In genomic region chr12:57094194-57095160, GRCh38 we compare ENCODE assay signal across 8 cellular contexts. TPM values are rescaled to one million over a fixed set of nuclear protein-coding genes. Genes with fewer than 3 reads are reported as not detected.
DNase-seq lines count a peak whose midpoint lies in the region; ATAC-seq and TF ChIP-seq lines count a peak whose summit lies in the region.

No MANE protein-coding gene starts in this region.

- WGBS in gastroesophageal sphincter (ENCODE audit: low coverage in 1 of 2), 2 donors = 7 to 37% methylated on average over 6 of the region's 15 CpGs
- WGBS in prostate gland = 22% methylated on average over 11 of the region's 15 CpGs

- CTCF ChIA-PET in GM10248 (lab: Yijun Ruan, JAX) = interaction anchor here (0.7 to 16.3 kb wide), 13 partner anchors 11 to 142 kb away, joined by 3 to 213 read pairs (median 5); partner anchors contain the start of genes NEMP1 and STAT6
- CTCF ChIA-PET in T-cell (lab: Charles Lee) = interaction anchor here (0.9 to 1.9 kb wide), 7 partner anchors 10 to 25 kb away, joined by 3 to 7 read pairs (median 3); partner anchors contain the start of genes STAT6 (in 2 of the 2) and NEMP1 (in 1 of the 2)

- no peak for TF ChIP-seq POLR2A in gastroesophageal sphincter (IDR thresholded peaks at IDR 0.05)
- TF ChIP-seq POLR2A in prostate gland (IDR thresholded peaks at IDR 0.05) = no peak

- H3K36me3 ChIP-seq in gastroesophageal sphincter (peaks cover 0 to 83% of the 10 kb centered on the region in 2 donors), prostate gland (peaks cover 7 to 11% of the 10 kb centered on the region in 2 donors)

- no peaks in the 10 kb centered on the region for H3K9me3 ChIP-seq in gastroesophageal sphincter
- no peaks in the 10 kb centered on the region for H3K9me3 ChIP-seq in prostate gland

- DNase-seq in GM10248 (ENCODE audit: extremely low spot score) (peak; percentile 38), T-cell (peak in 1 of 34 experiments; percentile 15), prostate gland (ENCODE audit: low spot score) (peak; percentile 66), GM03348 (ENCODE audit: low spot score) (no peak)
- DNase-seq in effector CD8-positive, alpha-beta T cell (lab: John Stamatoyannopoulos, UW) = no peak

- intact Hi-C loops in prostate gland (cut with DNase I) = loop anchor here (2.0 kb wide), 1 partner anchor 16 kb away; the partner anchor contains the start of gene STAT6

- H3K4me1 Mint-ChIP-seq in T-cell = peaks cover 51 to 79% (median 57%) of the 10 kb centered on the region in 3 donors

- H3K27ac ChIP-seq in gastroesophageal sphincter = peak overlapping the region; percentile 45 to 100 (median 100)
- peak overlapping the region; percentile 79 to 99 for H3K27ac ChIP-seq in prostate gland

- ATAC-seq in T-cell (replicated peaks in 1 of 4) (no peak), gastroesophageal sphincter (no peak), GM18511 (IDR thresholded peaks at IDR 0.05; ENCODE audit: unreplicated experiment) (no peak), HG03108 (IDR thresholded peaks at IDR 0.05; ENCODE audit: unreplicated experiment) (no peak)

- H3K27me3 ChIP-seq in gastroesophageal sphincter (no peaks in the 10 kb centered on the region), prostate gland (replicated peaks; ENCODE audit: insufficient read depth) (no peaks in the 10 kb centered on the region)

- POLR2A ChIA-PET in GM10248 (lab: Yijun Ruan, JAX) (interaction anchor here (0.6 to 1.3 kb wide), 6 partner anchors 9 to 31 kb away, joined by 3 to 12 read pairs (median 5); partner anchors contain the start of gene NEMP1), T-cell (lab: Charles Lee) (interaction anchor here in 1 of 2 donors (1.3 kb wide), 1 partner anchor 17 kb away, joined by 7 read pairs; the partner anchor contains the start of gene STAT6)

- H3K27me3 Mint-ChIP-seq in T-cell = no peaks in the 10 kb centered on the region

- no peaks in the 10 kb centered on the region for H3K9me3 Mint-ChIP-seq in T-cell

- H3K4me1 ChIP-seq in gastroesophageal sphincter (peaks cover 5 to 67% (median 44%) of the 10 kb centered on the region in 3 donors), prostate gland (replicated peaks) (peaks cover 34% of the 10 kb centered on the region)

- peaks cover 29% of the 10 kb centered on the region for H3K36me3 Mint-ChIP-seq in T-cell

- peak overlapping the region in 1 of 2 donors; percentile 22 for H3K4me3 ChIP-seq in gastroesophageal sphincter
- H3K4me3 ChIP-seq in prostate gland = no peak overlapping the region

- no peak for TF ChIP-seq CTCF in GM10248 (IDR thresholded peaks at IDR 0.05; ENCODE audit: control extremely low read depth, extremely low read depth, low read depth, missing control alignments)
- no peak for TF ChIP-seq CTCF in gastroesophageal sphincter (IDR thresholded peaks at IDR 0.05)
- no peak for TF ChIP-seq CTCF in prostate gland (IDR thresholded peaks at IDR 0.05)

- no peak for TF ChIP-seq EP300 in gastroesophageal sphincter (IDR thresholded peaks at IDR 0.05)

- H3K4me3 Mint-ChIP-seq in T-cell = peak overlapping the region in 1 of 3 donors; percentile 73

- peak overlapping the region; percentile 77 to 97 for H3K27ac Mint-ChIP-seq in T-cell

RNA-seq across cellular contexts. Expression of gene NAB2, which starts 5.6 kb away (rescaled TPM):
- total RNA-seq in T-cell = 10 to 100 TPM in 3 of 5 donors, 1 to 10 TPM in 2; 4.2 to 21.6 (median 16.9) TPM
- total RNA-seq in gastroesophageal sphincter = 10 to 100 TPM; 30.7 to 41.3 (median 38.8) TPM
- total RNA-seq in prostate gland = 10 to 100 TPM; 19.0 to 65.5 TPM

RNA-seq across cellular contexts. Expression of gene NEMP1, which starts 15.9 kb away (rescaled TPM):
- total RNA-seq in T-cell = 10 to 100 TPM; 10.7 to 26.1 (median 19.9) TPM
- total RNA-seq in gastroesophageal sphincter = 10 to 100 TPM; 11.8 to 14.9 (median 12.7) TPM
- 10 to 100 TPM; 10.8 to 13.0 TPM for total RNA-seq in prostate gland

RNA-seq across cellular contexts. Expression of gene STAT6, which starts 16.7 kb away (rescaled TPM):
- total RNA-seq in T-cell (100 to 1,000 TPM; 227 to 348 (median 341) TPM), gastroesophageal sphincter (100 to 1,000 TPM in 3 of 4 donors, 10 to 100 TPM in 1; 92.5 to 166 (median 156) TPM), prostate gland (100 to 1,000 TPM; 124 to 237 TPM)

RNA-seq across cellular contexts. Expression of gene LRP1, which starts 33.8 kb away (rescaled TPM):
- 1 to 10 TPM; 5.9 to 8.1 (median 7.7) TPM for total RNA-seq in T-cell
- total RNA-seq in gastroesophageal sphincter = 100 to 1,000 TPM; 185 to 292 (median 216) TPM
- 100 to 1,000 TPM in 1 of 2 donors, 10 to 100 TPM in 1; 53.5 to 198 TPM for total RNA-seq in prostate gland

RNA-seq across cellular contexts. Expression of gene MYO1A, which starts 44.5 kb away (rescaled TPM):
- total RNA-seq in T-cell = 1 to 10 TPM in 4 of 5 donors, under 1 TPM in 1; 0.54 to 2.2 (median 1.4) TPM
- under 1 TPM; 0.22 to 0.54 (median 0.29) TPM for total RNA-seq in gastroesophageal sphincter
- total RNA-seq in prostate gland = under 1 TPM; 0.09 to 0.74 TPM

Comparison
In these comparisons a context has a peak if more than half of its experiments do, and no peak if none do; other contexts are left out.
1. DNase-seq: peak in GM10248 (single experiment) and prostate gland (single experiment); none in GM03348 (single experiment) and effector CD8-positive, alpha-beta T cell (single experiment).